ENCODE assay signal across 13 cellular contexts in the genomic region with DNA sequence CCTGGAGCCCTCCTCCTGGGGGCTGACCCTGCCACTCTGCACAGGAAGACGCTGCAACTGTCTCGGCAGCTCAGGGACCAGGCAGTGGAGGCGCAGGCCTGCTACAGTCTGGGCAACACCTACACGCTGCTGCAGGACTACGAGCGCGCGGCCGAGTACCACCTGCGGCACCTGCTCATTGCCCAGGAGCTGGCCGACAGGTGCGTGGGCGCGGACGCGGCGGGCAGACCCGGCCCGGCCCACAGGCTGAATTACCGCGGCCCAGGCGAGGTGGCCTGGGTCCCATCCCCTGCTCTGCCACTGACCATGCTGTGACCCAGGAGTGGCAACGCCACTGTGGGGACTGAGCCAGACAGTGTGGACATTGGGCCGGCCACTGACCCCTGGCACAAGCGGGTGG. TPM values are rescaled to one million over a fixed set of nuclear protein-coding genes. Genes with fewer than 3 reads are reported as not detected.
DNase-seq lines count a peak whose midpoint lies in the region; ATAC-seq and TF ChIP-seq lines count a peak whose summit lies in the region.
"Had no signal": no experiment of that assay in that cellular context is flagged by ENCODE, and none has a peak within 500 bp of the region (broad histone marks: within the 10 kb centered on the region; RNA-seq: fewer than 3 reads in every experiment).

No MANE protein-coding gene starts in this region.

- no peaks in the 10 kb centered on the region for H3K9me3 Mint-ChIP-seq in GM23338
- H3K9me3 Mint-ChIP-seq: CD4-positive, alpha-beta memory T cell had no signal

- H4K91ac ChIP-seq in neuronal stem cell (ENCODE audit: low read depth, low read length, poor library complexity), result no peak overlapping the region

- no CpG with 5 or more reads among the region's 25 CpGs for WGBS in neuronal stem cell (ENCODE audit: extremely low coverage in 2 of 2, insufficient read length in 2 of 2, insufficient replicate concordance in 1 of 2), 2 donors

- no peak overlapping the region for H4K8ac ChIP-seq in neuronal stem cell (ENCODE audit: low read depth, low read length)

- ATAC-seq in left ventricle myocardium superior (no peak), GM23338 (no peak)

- in situ Hi-C loops in GM13977 (cut with MboI; ENCODE audit: low pct_unique_long_range_greater_than_20kb, low sequenced_read_pairs, unreplicated experiment), result no loop called here

- H3K27ac ChIP-seq in GM23338 (ENCODE audit: low read depth) (0 out of 2 replicates have a peak overlapping the region, but pooled peaks have one; percentile 50), VCaP (peak overlapping the region; percentile 34; the same call in 1 of the 2 replicates), neuronal stem cell (replicated peaks; ENCODE audit: low read length) (no peak overlapping the region)
- H3K27ac ChIP-seq: C4-2B, HL-60 had no signal

- intact Hi-C loops in left ventricle myocardium superior (cut with micrococcal nuclease) (no loop called here), cardiac septum (cut with DNase I) (loop anchor here (2.0 kb wide), 1 partner anchor 62 kb away; the partner anchor contains the start of gene SNAPC4)

- H3K4me3 Mint-ChIP-seq in GM23338, result no peak overlapping the region
- H3K4me3 Mint-ChIP-seq: CD4-positive, alpha-beta memory T cell had no signal

- no peaks in the 10 kb centered on the region for H3K9me3 ChIP-seq in neuronal stem cell (replicated peaks in 1 of 2; ENCODE audit: control insufficient read depth in 2 of 2, insufficient read depth in 1 of 2, low read depth in 1 of 2, low read length in 2 of 2)

- peaks cover 20% of the 10 kb centered on the region for H3K79me1 ChIP-seq in neuronal stem cell (ENCODE audit: low read depth, low read length)

- no peak overlapping the region for H2BK15ac ChIP-seq in neuronal stem cell (ENCODE audit: low read length)

- H3K36me3 Mint-ChIP-seq in GM23338 (ENCODE audit: low read depth), result no peaks in the 10 kb centered on the region

- no peaks in the 10 kb centered on the region; the same call in 1 of the 2 replicates for H4K20me1 ChIP-seq in GM23338 (replicated peaks; ENCODE audit: insufficient read depth)

- H3F3A ChIP-seq in GM23338 (replicated peaks; ENCODE audit: low read depth), result peaks cover 3% of the 10 kb centered on the region; the same call in 1 of the 2 replicates

- H2AFZ ChIP-seq in GM23338 (no peak overlapping the region), neuronal stem cell (ENCODE audit: low read length) (no peak overlapping the region)

- H3K4me1 ChIP-seq in GM23338 (ENCODE audit: insufficient read depth) (peaks cover 5% of the 10 kb centered on the region), neuronal stem cell (ENCODE audit: control insufficient read depth in 2 of 2, insufficient read depth in 1 of 2, low read depth in 1 of 2, low read length in 2 of 2) (peaks cover 0 to 14% of the 10 kb centered on the region in 2 donors)

- H3K27ac Mint-ChIP-seq in GM23338, result no peak overlapping the region

- H3K79me2 ChIP-seq in GM23338 (replicated peaks; ENCODE audit: insufficient read depth), result no peaks in the 10 kb centered on the region

- H3K9me2 ChIP-seq in GM23338 (ENCODE audit: insufficient read depth), result no peaks in the 10 kb centered on the region

- H2AK5ac ChIP-seq in neuronal stem cell (ENCODE audit: low read depth, low read length), result no peak overlapping the region

- H2BK5ac ChIP-seq in neuronal stem cell (ENCODE audit: low read length), result no peak overlapping the region

- H2BK120ac ChIP-seq in neuronal stem cell (ENCODE audit: low read depth, low read length), result no peak overlapping the region

- H3K18ac ChIP-seq in neuronal stem cell (ENCODE audit: low read length), result no peak overlapping the region

- H3K36me3 ChIP-seq in GM23338 (ENCODE audit: insufficient read depth) (no peaks in the 10 kb centered on the region), neuronal stem cell (replicated peaks in 1 of 2; ENCODE audit: control insufficient read depth in 2 of 2, insufficient read depth in 2 of 2, low read length in 2 of 2) (peaks cover 30 to 74% of the 10 kb centered on the region in 2 donors)

- no peak overlapping the region for H3K4me2 ChIP-seq in GM23338
- H3K4me2 ChIP-seq in neuronal stem cell (ENCODE audit: insufficient read depth, low read length, poor library complexity, severe bottlenecking), result no peak overlapping the region

- H3K4me1 Mint-ChIP-seq in GM23338, result peaks cover 3% of the 10 kb centered on the region
- H3K4me1 Mint-ChIP-seq: CD4-positive, alpha-beta memory T cell had no signal

- TF ChIP-seq CTCF in GM23338 (conservative IDR thresholded peaks at IDR 0.05; ENCODE audit: low read depth in 2 of 2), result no peak
- no peak for TF ChIP-seq CTCF in VCaP (conservative IDR thresholded peaks at IDR 0.05)
- TF ChIP-seq CTCF in GM13977 (IDR thresholded peaks at IDR 0.05; ENCODE audit: extremely low read depth, insufficient read depth, missing control alignments), result no peak
- TF ChIP-seq CTCF in GM20000 (IDR thresholded peaks at IDR 0.05; ENCODE audit: extremely low read depth, missing control alignments), result no peak

- peak overlapping the region; percentile 65 for H3K23ac ChIP-seq in neuronal stem cell (ENCODE audit: low read depth, low read length, poor library complexity)

- DNase-seq in left ventricle myocardium superior, result peak; percentile 32
- DNase-seq in cardiac septum (ENCODE audit: low spot score), result no peak
- no peak for DNase-seq in GM23338 (ENCODE audit: low spot score)
- no peak for DNase-seq in neuronal stem cell (ENCODE audit: low spot score)
- no peak for DNase-seq in GM13977 (ENCODE audit: low spot score)
- no peak for DNase-seq in NCI-H69 (lab: John Stamatoyannopoulos, UW)
- no peak for DNase-seq in GM20000 (ENCODE audit: low spot score)
- DNase-seq: GF-D8 had no signal

- H3K14ac ChIP-seq in neuronal stem cell (ENCODE audit: low read length), result no peak overlapping the region

- H3K27me3 ChIP-seq in GM23338 (ENCODE audit: insufficient read depth) (no peaks in the 10 kb centered on the region), neuronal stem cell (ENCODE audit: control insufficient read depth in 3 of 3, insufficient read depth in 3 of 3, low read depth in 1 of 3, low read length in 3 of 3) (no peaks in the 10 kb centered on the region)

- H3K9ac ChIP-seq in neuronal stem cell (ENCODE audit: low read depth, low read length, poor library complexity), result no peak overlapping the region

- H3K4me3 ChIP-seq in GM23338 (no peak overlapping the region), neuronal stem cell (ENCODE audit: low read length in 2 of 2) (no peak overlapping the region)

- peaks cover 14% of the 10 kb centered on the region for H3K27me3 Mint-ChIP-seq in GM23338 (ENCODE audit: insufficient read depth, low read depth, poor library complexity)
- H3K27me3 Mint-ChIP-seq: CD4-positive, alpha-beta memory T cell had no signal

- H3K4ac ChIP-seq in neuronal stem cell (ENCODE audit: low read length), result no peak overlapping the region

- H2BK12ac ChIP-seq in neuronal stem cell (ENCODE audit: low read length), result peak overlapping the region; percentile 46

TF ChIP-seq in GM23338, 12 proteins besides CTCF, POLR2A, EP300 and RAD21:
- TF ChIP-seq POLR2AphosphoS5 (IDR thresholded peaks at IDR 0.05; ENCODE audit: low read depth) (no peak), ZNF331 (CRISPR knock-in tag; IDR thresholded peaks at IDR 0.05; ENCODE audit: low read depth) (no peak), JUNB (IDR thresholded peaks at IDR 0.05; ENCODE audit: unreplicated experiment) (no peak), ZNF114 (CRISPR knock-in tag; IDR thresholded peaks at IDR 0.05) (no peak), STAT1 (IDR thresholded peaks at IDR 0.05; ENCODE audit: unreplicated experiment) (no peak), EZH2phosphoT487 (IDR thresholded peaks at IDR 0.05; ENCODE audit: unreplicated experiment) (no peak), NANOG (IDR thresholded peaks at IDR 0.05; ENCODE audit: borderline replicate concordance) (no peak)
TF ChIP-seq in GM23338: peak in this region for 0.

RNA-seq across cellular contexts. Expression of gene GPSM1, which starts 11.2 kb away (rescaled TPM):
- 61.7 TPM for total RNA-seq in left ventricle myocardium superior
- total RNA-seq in cardiac septum, result 35.1 TPM
- total RNA-seq in GM23338 (2014; rRNA removed; shearing (Covaris generic)), result 21.3 and 23.2 TPM in 2 replicates
- 4.8 and 5.6 TPM in 2 replicates for polyA plus RNA-seq in GM23338 (2016; fragmentation: Nextera tagmentation; extraction: Ambion mirVana)
- polyA plus RNA-seq in neuronal stem cell (2013, experiment 1 of 2), result 37.4 TPM
- 37.2 TPM for polyA plus RNA-seq in neuronal stem cell (2013, experiment 2 of 2)

RNA-seq across cellular contexts. Expression of gene DNLZ, which starts 25.0 kb away (rescaled TPM):
- total RNA-seq in left ventricle myocardium superior, result 40.2 TPM
- 34.1 TPM for total RNA-seq in cardiac septum
- 21.7 and 53.9 TPM in 2 replicates for total RNA-seq in GM23338 (2014; rRNA removed; shearing (Covaris generic))
- polyA plus RNA-seq in GM23338 (2016; fragmentation: Nextera tagmentation; extraction: Ambion mirVana), result 33.4 and 37.7 TPM in 2 replicates
- 6.7 TPM for polyA plus RNA-seq in neuronal stem cell (2013, experiment 1 of 2)
- 6.9 TPM for polyA plus RNA-seq in neuronal stem cell (2013, experiment 2 of 2)

RNA-seq across cellular contexts. Expression of gene CCDC187, which starts 34.6 kb away (rescaled TPM):
- total RNA-seq in left ventricle myocardium superior, result not detected
- 0.03 TPM for total RNA-seq in cardiac septum
- total RNA-seq in GM23338 (2014; rRNA removed; shearing (Covaris generic)), result 0.14 TPM in 1 of 2 replicates, not detected in the other
- polyA plus RNA-seq in GM23338 (2016; fragmentation: Nextera tagmentation; extraction: Ambion mirVana), result not detected in 2 replicates
- polyA plus RNA-seq in neuronal stem cell (2013, experiment 1 of 2), result 0.08 TPM
- polyA plus RNA-seq in neuronal stem cell (2013, experiment 2 of 2), result 0.08 TPM
- total RNA-seq: CD4-positive, alpha-beta memory T cell; H4 had no signal
- polyA plus RNA-seq: CD4-positive, alpha-beta memory T cell had no signal

RNA-seq across cellular contexts. Expression of gene CARD9, which starts 35.0 kb away (rescaled TPM):
- total RNA-seq in left ventricle myocardium superior, result 0.79 TPM
- total RNA-seq in cardiac septum, result 0.70 TPM
- 0.49 and 1.1 TPM in 2 replicates for total RNA-seq in GM23338 (2014; rRNA removed; shearing (Covaris generic))
- polyA plus RNA-seq in GM23338 (2016; fragmentation: Nextera tagmentation; extraction: Ambion mirVana), result 0.63 and 0.92 TPM in 2 replicates
- 0.14 TPM for polyA plus RNA-seq in neuronal stem cell (2013, experiment 1 of 2)
- polyA plus RNA-seq in neuronal stem cell (2013, experiment 2 of 2), result 0.17 TPM
